ENCODE assay signal across 1 cellular context in the genomic region with DNA sequence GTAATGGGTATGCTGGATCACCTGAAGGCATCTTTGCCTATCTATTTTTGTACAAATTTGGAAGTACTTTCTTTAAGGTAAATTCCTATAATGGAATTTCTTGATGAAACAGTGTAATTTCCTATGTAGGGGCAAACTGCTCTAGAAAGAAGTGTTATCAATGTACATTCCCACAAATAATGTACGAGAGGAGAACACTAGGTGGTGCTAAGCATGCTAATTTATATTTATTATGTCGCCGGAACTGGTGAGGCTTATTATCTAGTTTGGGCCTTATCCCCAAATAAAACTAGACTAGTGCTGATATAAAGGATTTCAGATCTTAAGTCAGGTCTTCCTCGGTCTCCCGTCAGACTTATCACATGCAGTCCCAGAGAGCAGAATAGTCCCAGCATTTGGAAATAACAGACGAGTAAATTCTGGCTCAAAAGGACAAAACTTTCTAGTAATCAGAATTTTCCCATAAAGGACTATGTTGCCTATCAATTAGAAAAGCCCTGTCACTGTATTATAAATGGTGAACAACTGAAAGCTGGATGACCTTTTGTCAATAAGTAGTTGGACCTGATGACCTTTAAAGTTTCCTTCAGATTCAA.
TF ChIP-seq lines count a peak whose summit lies in the region.

No MANE protein-coding gene starts in this region.

TF ChIP-seq in GM12878, 131 proteins besides CTCF, POLR2A, EP300 and RAD21:
- TF ChIP-seq ZBTB33 (IDR thresholded peaks at IDR 0.05): no peak
- TF ChIP-seq BCL11A (IDR thresholded peaks at IDR 0.05; ENCODE audit: low read depth, low read length): no peak
- peak; percentile 54; the same call in 1 of the 2 replicates for TF ChIP-seq SMC3 (IDR thresholded peaks at IDR 0.05; ENCODE audit: borderline replicate concordance, low read length)
